8 cellular contexts compared by ENCODE assay signal in the genomic region with DNA sequence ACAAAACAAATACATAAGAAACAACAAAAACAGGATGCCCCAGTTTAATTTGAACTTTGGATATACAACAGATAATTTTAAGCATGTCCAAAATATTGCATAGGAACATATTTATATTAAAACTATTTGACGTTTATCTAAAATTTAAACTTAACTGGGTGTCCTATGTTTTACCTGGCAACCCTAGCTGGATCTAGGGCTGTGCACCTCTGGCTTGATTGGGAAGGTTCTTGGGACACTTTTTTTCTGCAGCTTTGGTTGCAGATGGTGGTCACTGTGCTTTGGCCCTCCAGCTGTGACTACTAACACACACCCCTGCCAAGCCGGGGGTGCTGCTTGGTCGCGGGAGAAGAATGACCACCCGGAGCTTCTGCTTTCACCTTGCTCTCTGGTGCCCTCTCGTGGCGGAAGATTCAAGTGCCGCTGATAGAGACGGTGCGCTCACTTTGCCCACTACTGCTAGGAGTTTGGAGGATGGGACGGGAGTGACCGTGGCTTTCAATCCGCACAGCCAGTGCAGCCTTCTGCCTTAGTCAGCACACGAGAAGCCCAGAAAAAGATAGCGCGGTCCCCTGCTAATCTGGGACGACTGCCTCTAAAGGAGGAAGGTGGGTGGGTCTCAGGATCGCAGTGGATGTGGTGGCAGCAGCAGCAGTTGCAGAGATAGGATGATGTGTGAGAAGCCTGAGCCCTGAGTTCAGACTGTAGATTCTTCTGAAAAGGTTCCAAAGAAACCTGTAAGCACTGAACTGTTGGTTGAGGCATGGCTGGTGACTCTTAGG. TPM values are rescaled to one million over a fixed set of nuclear protein-coding genes. Genes with fewer than 3 reads are reported as not detected.
A peak's percentile ranks its signal among the peaks of the same experiment; 100 is the strongest.
DNase-seq lines count a peak whose midpoint lies in the region; ATAC-seq and TF ChIP-seq lines count a peak whose summit lies in the region.

No MANE protein-coding gene starts in this region.

- no peaks in the 10 kb centered on the region for H3K79me1 ChIP-seq in H9 (ENCODE audit: insufficient read depth, low read depth, low read length, poor library complexity, severe bottlenecking)

- peaks cover 4 to 8% of the 10 kb centered on the region in 2 experiments for H3K4me1 Mint-ChIP-seq in H9
- H3K4me1 Mint-ChIP-seq in activated CD4-positive, alpha-beta memory T cell treated with anti-CD3 and anti-CD28 coated beads, Interleukin-2, amount 10 ng/mL, durations not matched to agents 7 days and 5 days, result peaks cover 5% of the 10 kb centered on the region

- H3K18ac ChIP-seq in H9 (ENCODE audit: insufficient read length, low read depth, low read length), result no peak overlapping the region

- no peaks in the 10 kb centered on the region for H3K79me2 ChIP-seq in H9 (ENCODE audit: insufficient read depth, low read length)

- no peak overlapping the region for H3K4ac ChIP-seq in H9 (ENCODE audit: low read depth, low read length)

- no peak overlapping the region for H2BK12ac ChIP-seq in H9 (ENCODE audit: insufficient read length, low read depth, low read length)

- H3K27me3 ChIP-seq in BE2C, result no peaks in the 10 kb centered on the region
- H3K27me3 ChIP-seq in H9 (ENCODE audit: insufficient read depth, low read length), result no peaks in the 10 kb centered on the region
- peaks cover 5% of the 10 kb centered on the region for H3K27me3 ChIP-seq in lower lobe of right lung (ENCODE audit: low read depth)

- H3K4me3 Mint-ChIP-seq in H9, result peak overlapping the region; percentile 38 to 42; a peak in 4 of 5 replicates
- H3K4me3 Mint-ChIP-seq in activated CD4-positive, alpha-beta memory T cell treated with anti-CD3 and anti-CD28 coated beads, Interleukin-2, amount 10 ng/mL, durations not matched to agents 7 days and 5 days, result no peak overlapping the region

- H3K27ac ChIP-seq in H9 (ENCODE audit: insufficient read length, low read depth, low read length), result no peak overlapping the region
- H3K27ac ChIP-seq in lower lobe of right lung, result no peak overlapping the region

- H2AFZ ChIP-seq in H9 (ENCODE audit: low read length), result peak overlapping the region; percentile 11

- POLR2A ChIA-PET in activated CD4-positive, alpha-beta memory T cell treated with anti-CD3 and anti-CD28 coated beads, Interleukin-2, amount 10 ng/mL, durations not matched to agents 7 days and 5 days (lab: Charles Lee), result interaction anchor here (1.0 kb wide), 1 partner anchor 121 kb away, joined by 3 read pairs; no protein-coding TSS in a partner anchor

- CTCF ChIA-PET in activated CD4-positive, alpha-beta memory T cell treated with anti-CD3 and anti-CD28 coated beads, Interleukin-2, amount 10 ng/mL, durations not matched to agents 7 days and 5 days (lab: Charles Lee), result interaction anchor here (0.5 to 1.9 kb wide), 20 partner anchors 9 to 223 kb away, joined by 3 to 14 read pairs (median 4); partner anchors contain the start of gene MYO1D

- H4K91ac ChIP-seq in H9 (ENCODE audit: insufficient read length, low read depth, low read length), result no peak overlapping the region

- no peak overlapping the region for H3K14ac ChIP-seq in H9 (ENCODE audit: insufficient read depth, low read length)

- ATAC-seq in lower lobe of right lung (peak; percentile 77 to 83), GM21717 (IDR thresholded peaks at IDR 0.05; ENCODE audit: unreplicated experiment) (no peak)

- no peak overlapping the region for H2BK20ac ChIP-seq in H9 (ENCODE audit: low read depth, low read length, poor library complexity, severe bottlenecking)

- no peak overlapping the region for H4K5ac ChIP-seq in H9 (ENCODE audit: insufficient read length, low read depth, low read length)

- H2BK120ac ChIP-seq in H9 (ENCODE audit: low read depth, low read length, poor library complexity, severe bottlenecking), result no peak overlapping the region

- intact Hi-C loops in lower lobe of right lung (cut with DNase I), result no loop called here

- no peak overlapping the region for H4K8ac ChIP-seq in H9 (replicated peaks; ENCODE audit: insufficient read length, low read depth, low read length)

- no peak overlapping the region for H3K9ac ChIP-seq in H9 (ENCODE audit: extremely low read depth, insufficient read length, low read length)

- H3K9me3 Mint-ChIP-seq in H9, result no peaks in the 10 kb centered on the region
- no peaks in the 10 kb centered on the region for H3K9me3 Mint-ChIP-seq in activated CD4-positive, alpha-beta memory T cell treated with anti-CD3 and anti-CD28 coated beads, Interleukin-2, amount 10 ng/mL, durations not matched to agents 7 days and 5 days

- H3K27me3 Mint-ChIP-seq in H9 (ENCODE audit: low read depth), result peaks cover 30% of the 10 kb centered on the region
- peaks cover 26% of the 10 kb centered on the region for H3K27me3 Mint-ChIP-seq in activated CD4-positive, alpha-beta memory T cell treated with anti-CD3 and anti-CD28 coated beads, Interleukin-2, amount 10 ng/mL, durations not matched to agents 7 days and 5 days

- no peak overlapping the region for H2AK5ac ChIP-seq in H9 (ENCODE audit: insufficient read length, low read length)

- peak; percentile 82 for DNase-seq in BE2C
- peak; percentile 90 for DNase-seq in H9
- DNase-seq in NCI-H510A treated with DMSO at 0.1 percent for 48 hours (lab: John Stamatoyannopoulos, UW), result peak; percentile 43
- peak; percentile 77 for DNase-seq in activated CD4-positive, alpha-beta memory T cell treated with anti-CD3 and anti-CD28 coated beads, Interleukin-2, amount 10 ng/mL, durations not matched to agents 7 days and 5 days
- DNase-seq in ecto neural progenitor cell (ENCODE audit: low spot score), result peak; percentile 90
- peak; percentile 80 for DNase-seq in lower lobe of right lung
- peak; percentile 38 to 54 (median 48) for DNase-seq in stimulated activated CD4-positive, alpha-beta T cell treated with anti-CD3 and anti-CD28 coated beads, TNF-alpha, amount 100 ng/mL, for 4 hours (ENCODE audit: low read depth in 3 of 3)

- no peak overlapping the region for H3K27ac Mint-ChIP-seq in H9
- no peak overlapping the region for H3K27ac Mint-ChIP-seq in activated CD4-positive, alpha-beta memory T cell treated with anti-CD3 and anti-CD28 coated beads, Interleukin-2, amount 10 ng/mL, durations not matched to agents 7 days and 5 days

- H3K9me3 ChIP-seq in BE2C (no peaks in the 10 kb centered on the region), H9 (ENCODE audit: control insufficient read depth, low read depth, low read length) (no peaks in the 10 kb centered on the region), lower lobe of right lung (no peaks in the 10 kb centered on the region)

- H3K4me1 ChIP-seq in BE2C, result no peaks in the 10 kb centered on the region
- no peaks in the 10 kb centered on the region for H3K4me1 ChIP-seq in H9 (ENCODE audit: insufficient read depth, low read length)
- peaks cover 7% of the 10 kb centered on the region for H3K4me1 ChIP-seq in lower lobe of right lung

- no peak overlapping the region for H3K23ac ChIP-seq in H9 (ENCODE audit: insufficient read length, low read depth, low read length)

- no peaks in the 10 kb centered on the region for H3K23me2 ChIP-seq in H9 (ENCODE audit: insufficient read length, low read depth, low read length, poor library complexity, severe bottlenecking)

- no peaks in the 10 kb centered on the region for H4K20me1 ChIP-seq in H9 (ENCODE audit: control insufficient read depth, insufficient read depth, insufficient read length)

- no peak overlapping the region for H2BK15ac ChIP-seq in H9 (ENCODE audit: low read depth, low read length)

- no peak overlapping the region for H3T11ph ChIP-seq in H9 (ENCODE audit: low read length)

- no peaks in the 10 kb centered on the region for H3K36me3 ChIP-seq in BE2C
- no peaks in the 10 kb centered on the region for H3K36me3 ChIP-seq in lower lobe of right lung

- WGBS in H9 (ENCODE audit: extremely low coverage, insufficient read length, low lambda C conversion rate), result no CpG with 5 or more reads among the region's 18 CpGs

- H3K4me3 ChIP-seq in BE2C (ENCODE audit: low read depth, low read length) (no peak overlapping the region), lower lobe of right lung (no peak overlapping the region)

- no peak overlapping the region for H3K56ac ChIP-seq in H9 (ENCODE audit: insufficient read length, low read depth, low read length)

- TF ChIP-seq CTCF in BE2C (IDR thresholded peaks at IDR 0.05; ENCODE audit: low read depth, low read length) (peak; percentile 82), H9 (conservative IDR thresholded peaks at IDR 0.05) (peak; percentile 94), lower lobe of right lung (IDR thresholded peaks at IDR 0.05) (peak; percentile 87)

- no peaks in the 10 kb centered on the region for H3K36me3 Mint-ChIP-seq in H9 (ENCODE audit: insufficient read depth in 1 of 3, low read depth in 3 of 3)
- H3K36me3 Mint-ChIP-seq in activated CD4-positive, alpha-beta memory T cell treated with anti-CD3 and anti-CD28 coated beads, Interleukin-2, amount 10 ng/mL, durations not matched to agents 7 days and 5 days (ENCODE audit: low read depth), result no peaks in the 10 kb centered on the region

- H2BK5ac ChIP-seq in H9 (ENCODE audit: insufficient read length, low read length), result no peak overlapping the region

- peak overlapping the region; percentile 20 for H3K4me2 ChIP-seq in H9 (ENCODE audit: insufficient read depth, insufficient read length, low read length)

RNA-seq across cellular contexts. Expression of gene SPACA3, which starts 6.7 kb away (rescaled TPM):
- polyA plus RNA-seq in BE2C (2012; ENCODE audit: insufficient read depth, insufficient read length, low read depth), result not detected
- total RNA-seq in H9 (2021) (not detected in 2 replicates), lower lobe of right lung (not detected)
- total RNA-seq in activated CD4-positive, alpha-beta memory T cell treated with anti-CD3 and anti-CD28 coated beads, Interleukin-2, amount 10 ng/mL, durations not matched to agents 7 days and 5 days, result not detected
